4 cellular contexts compared by ENCODE assay signal in genomic region chr18:46570666-46571065, GRCh38.
"Had no signal": no experiment of that assay in that cellular context is flagged by ENCODE, and none has a peak within 500 bp of the region (broad histone marks: within the 10 kb centered on the region; RNA-seq: fewer than 3 reads in every experiment).

No MANE protein-coding gene starts in this region.

- H3K36me3 Mint-ChIP-seq: IgD-negative memory B cell had no signal

- DNase-seq: IMR-90 had no signal

- H3K4me3 ChIP-seq: K562 had no signal

- H3K27ac Mint-ChIP-seq: IgD-negative memory B cell had no signal

- H3K27ac ChIP-seq: HL-60 had no signal
